8 cellular contexts compared by ENCODE assay signal in the genomic region with DNA sequence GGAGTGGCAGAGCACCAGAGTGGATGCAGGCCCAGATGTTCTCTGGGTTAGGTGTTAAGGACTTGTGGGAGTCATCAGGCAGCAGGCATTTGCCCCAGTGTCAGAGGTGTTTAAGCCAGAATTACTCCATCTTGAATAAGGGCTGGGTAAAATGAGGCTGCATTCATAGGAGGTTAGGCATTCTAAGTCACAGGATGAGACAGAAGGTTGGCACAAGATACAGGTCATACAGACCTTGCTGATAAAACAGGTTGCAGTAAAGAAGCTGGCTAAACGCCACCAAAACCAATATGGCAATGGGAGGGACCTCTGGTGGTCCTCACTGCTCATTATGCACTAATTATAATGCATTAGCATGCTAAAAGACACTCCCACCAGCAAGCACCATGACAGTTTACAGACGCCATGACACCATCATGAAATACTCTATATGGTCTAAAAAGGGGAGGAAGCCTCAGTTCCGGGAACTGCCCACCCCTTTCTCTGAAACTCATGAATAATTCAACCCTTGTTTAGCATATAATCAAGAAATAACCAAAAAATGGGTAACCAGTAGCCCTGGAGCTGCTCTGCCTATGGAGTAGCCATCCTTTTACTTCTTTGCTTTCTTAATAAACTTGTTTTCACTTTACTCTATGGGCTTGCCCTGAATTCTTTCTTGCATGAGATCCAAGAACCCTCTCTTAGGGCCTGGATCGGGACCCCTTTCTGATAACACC. TPM values are rescaled to one million over a fixed set of nuclear protein-coding genes. Genes with fewer than 3 reads are reported as not detected.
DNase-seq lines count a peak whose midpoint lies in the region; ATAC-seq, FAIRE-seq and TF ChIP-seq lines count a peak whose summit lies in the region.

No MANE protein-coding gene starts in this region.

- H3K4me3 ChIP-seq in H1 (ENCODE audit: extremely low read depth in 1 of 4, insufficient read depth in 2 of 4, low read depth in 3 of 4, low read length in 4 of 4) (peak overlapping the region in 1 of 4 experiments; percentile 61; a peak in 3 of 8 replicates), skeletal muscle tissue (ENCODE audit: low read length in 3 of 3) (peak overlapping the region; percentile 67 to 78 (median 73))

- peak overlapping the region in 1 of 4 experiments; percentile 44; a peak in 4 of 7 replicates for H3K9ac ChIP-seq in H1 (replicated peaks in 1 of 4; ENCODE audit: extremely low read depth in 1 of 4, low read depth in 3 of 4, low read length in 3 of 4)
- H3K9ac ChIP-seq in skeletal muscle tissue (ENCODE audit: low read depth in 1 of 3, low read length in 3 of 3), result peak overlapping the region; percentile 53 to 79 (median 71)

- H3K27me3 Mint-ChIP-seq in activated CD4-positive, alpha-beta T cell treated with anti-CD3 and anti-CD28 coated beads for 36 hours, result no peaks in the 10 kb centered on the region

- peak overlapping the region; percentile 91 for H3K4me3 Mint-ChIP-seq in activated CD4-positive, alpha-beta T cell treated with anti-CD3 and anti-CD28 coated beads for 36 hours

- no peaks in the 10 kb centered on the region for H3K79me1 ChIP-seq in H1 (ENCODE audit: low read depth, low read length)

- H3K27ac Mint-ChIP-seq in activated CD4-positive, alpha-beta T cell treated with anti-CD3 and anti-CD28 coated beads for 36 hours, result peak overlapping the region; percentile 97

- no peak for TF ChIP-seq CTCF in H1 (IDR thresholded peaks at IDR 0.05; ENCODE audit: control extremely low read depth in 1 of 3, insufficient read depth in 1 of 3, low read depth in 1 of 3, low read length in 3 of 3)

- H3K36me3 ChIP-seq in H1 (ENCODE audit: control insufficient read depth in 2 of 4, insufficient read depth in 4 of 4, low read length in 3 of 4) (peaks cover 0 to 6% (median 6%) of the 10 kb centered on the region in 4 experiments; a peak in 2 of 8 replicates), skeletal muscle tissue (ENCODE audit: control insufficient read depth in 3 of 3, insufficient read depth in 3 of 3, low read length in 3 of 3) (no peaks in the 10 kb centered on the region)

- H3K27me3 ChIP-seq in H1 (replicated peaks in 1 of 4; ENCODE audit: control insufficient read depth in 3 of 4, extremely low read depth in 1 of 4, insufficient read depth in 3 of 4, low read length in 3 of 4) (peaks cover 0 to 2% (median 0%) of the 10 kb centered on the region in 4 experiments; a peak in 3 of 7 replicates), skeletal muscle tissue (ENCODE audit: control insufficient read depth in 3 of 3, insufficient read depth in 3 of 3, low read length in 3 of 3) (peaks cover 5 to 9% (median 9%) of the 10 kb centered on the region in 3 donors)

- H4K8ac ChIP-seq in H1 (ENCODE audit: extremely low read depth, insufficient read depth, low read length), result no peak overlapping the region

- H3K23ac ChIP-seq in H1 (ENCODE audit: insufficient read length), result no peak overlapping the region

- 0 out of 2 replicates have a peak, but pooled peaks cover 1% of the 10 kb centered on the region for H3K23me2 ChIP-seq in H1 (ENCODE audit: low read depth, low read length)

- no peak overlapping the region for H3K14ac ChIP-seq in H1 (ENCODE audit: insufficient read length)

- TF ChIP-seq RAD21 in H1 (IDR thresholded peaks at IDR 0.05 in 1 of 2, conservative IDR thresholded peaks at IDR 0.05 in 1 of 2; ENCODE audit: low read depth in 2 of 2, low read length in 2 of 2), result no peak

- TF ChIP-seq POLR2A in H1 (IDR thresholded peaks at IDR 0.05; ENCODE audit: control extremely low read depth in 1 of 2, low read depth in 2 of 2, low read length in 2 of 2), result no peak

- H4K5ac ChIP-seq in H1 (ENCODE audit: insufficient read length, low read depth, low read length), result no peak overlapping the region

- H2BK5ac ChIP-seq in H1 (ENCODE audit: low read depth, low read length), result no peak overlapping the region

- H3K9me3 ChIP-seq in H1 (ENCODE audit: insufficient read depth in 2 of 2, low read depth in 1 of 2, low read length in 1 of 2) (no peaks in the 10 kb centered on the region), skeletal muscle tissue (ENCODE audit: control insufficient read depth in 3 of 3, low read length in 3 of 3) (no peaks in the 10 kb centered on the region)

- H3K18ac ChIP-seq in H1 (ENCODE audit: extremely low read depth, low read length), result no peak overlapping the region

- CTCF ChIA-PET in activated CD4-positive, alpha-beta T cell treated with anti-CD3 and anti-CD28 coated beads for 36 hours (lab: Charles Lee), result interaction anchor here (0.5 to 1.4 kb wide), 2 partner anchors 96 to 955 kb away, joined by 3 to 4 read pairs; no protein-coding TSS in a partner anchor
- CTCF ChIA-PET in H1 (lab: Charles Lee; ENCODE audit: partially characterized antibody), result interaction anchor here (0.8 to 1.1 kb wide), 3 partner anchors 7 to 127 kb away, joined by 3 read pairs; no protein-coding TSS in a partner anchor

- POLR2A ChIA-PET in activated CD4-positive, alpha-beta T cell treated with anti-CD3 and anti-CD28 coated beads for 36 hours (lab: Charles Lee), result no interaction called here
- POLR2A ChIA-PET in H1 (lab: Charles Lee; ENCODE audit: partially characterized antibody), result interaction anchor here (1.5 kb wide), 1 partner anchor 62 kb away, joined by 6 read pairs; no protein-coding TSS in a partner anchor

- H4K91ac ChIP-seq in H1 (replicated peaks; ENCODE audit: insufficient read length, low read length), result no peak overlapping the region

- no peak overlapping the region for H2BK20ac ChIP-seq in H1 (ENCODE audit: low read length)

- no peaks in the 10 kb centered on the region for H4K20me1 ChIP-seq in H1 (replicated peaks in 1 of 2; ENCODE audit: control insufficient read depth in 1 of 2, insufficient read depth in 2 of 2, low read length in 2 of 2)

- H2AK5ac ChIP-seq in H1 (ENCODE audit: low read depth, low read length), result no peak overlapping the region

- H3K79me2 ChIP-seq in H1 (ENCODE audit: control insufficient read depth in 1 of 2, insufficient read depth in 2 of 2, low read length in 2 of 2), result peaks cover 0 to 15% of the 10 kb centered on the region in 2 experiments; a peak in 1 of 4 replicates

- intact Hi-C loops in activated CD4-positive, alpha-beta T cell treated with anti-CD3 and anti-CD28 coated beads for 36 hours (cut with DNase I, micrococcal nuclease), result loop anchor here (2.0 to 5.0 kb wide), 12 partner anchors 35 to 1310 kb away; a partner anchor contains a TSS

- H3K27ac ChIP-seq in H1 (ENCODE audit: low read depth, low read length) (no peak overlapping the region), skeletal muscle tissue (ENCODE audit: low read depth, low read length) (no peak overlapping the region)

- H2BK12ac ChIP-seq in H1 (ENCODE audit: low read depth, low read length), result no peak overlapping the region

- H3K4ac ChIP-seq in H1 (replicated peaks; ENCODE audit: insufficient read length, low read depth, low read length), result no peak overlapping the region

- in situ Hi-C loops in Caki2 (cut with HindIII; ENCODE audit: low pct_unique_long_range_greater_than_20kb, low sequenced_read_pairs), result no loop called here

- H2AFZ ChIP-seq in H1 (ENCODE audit: low read length), result no peak overlapping the region

- peaks cover 7 to 13% (median 10%) of the 10 kb centered on the region in 4 experiments for H3K4me1 ChIP-seq in H1 (replicated peaks in 1 of 4; ENCODE audit: control insufficient read depth in 3 of 4, insufficient read depth in 4 of 4, low read length in 3 of 4)
- peaks cover 4 to 9% (median 8%) of the 10 kb centered on the region in 3 donors for H3K4me1 ChIP-seq in skeletal muscle tissue (ENCODE audit: control insufficient read depth in 3 of 3, insufficient read depth in 3 of 3, low read length in 3 of 3)

- H3K4me1 Mint-ChIP-seq in activated CD4-positive, alpha-beta T cell treated with anti-CD3 and anti-CD28 coated beads for 36 hours, result peaks cover 52% of the 10 kb centered on the region

- H2BK120ac ChIP-seq in H1 (replicated peaks; ENCODE audit: low read depth, low read length), result no peak overlapping the region

- H3K36me3 Mint-ChIP-seq in activated CD4-positive, alpha-beta T cell treated with anti-CD3 and anti-CD28 coated beads for 36 hours (ENCODE audit: low read depth), result peaks cover 40% of the 10 kb centered on the region

- no peak for TF ChIP-seq EP300 in H1 (IDR thresholded peaks at IDR 0.05; ENCODE audit: borderline replicate concordance in 1 of 2, low read depth in 2 of 2, low read length in 2 of 2)

- DNase-seq in Caki2 (ENCODE audit: low read depth), result peak; percentile 55
- peak; percentile 82 for DNase-seq in activated CD4-positive, alpha-beta T cell treated with anti-CD3 and anti-CD28 coated beads for 36 hours
- no peak for DNase-seq in H1 (ENCODE audit: low read depth in 1 of 2, low spot score in 2 of 2)
- DNase-seq in kidney glomerular epithelial cell (lab: John Stamatoyannopoulos, UW), result no peak
- no peak for DNase-seq in foreskin melanocyte
- no peak for DNase-seq in NCI-H345 treated with DMSO at 0.1 percent for 48 hours (lab: John Stamatoyannopoulos, UW; ENCODE audit: unreplicated experiment)

- ATAC-seq in HG03175 (IDR thresholded peaks at IDR 0.05; ENCODE audit: unreplicated experiment), result peak; percentile 33
- peak; percentile 49 for ATAC-seq in activated CD4-positive, alpha-beta T cell treated with anti-CD3 and anti-CD28 coated beads for 36 hours

- peak overlapping the region; percentile 58 to 84 for H3K4me2 ChIP-seq in H1 (ENCODE audit: insufficient read depth in 1 of 2, low read depth in 2 of 2, low read length in 2 of 2)

- no peak overlapping the region for H2BK15ac ChIP-seq in H1 (ENCODE audit: low read length)

- WGBS in H1 (ENCODE audit: extremely low coverage in 1 of 2, insufficient coverage in 1 of 2, insufficient read length in 1 of 2, insufficient replicate concordance in 2 of 2, low coverage in 1 of 2, low lambda C conversion rate in 2 of 2, missing lambda C conversion rate in 1 of 2), 2 experiments, result 88% methylated on average over 4 of the region's 4 CpGs; no CpG with 5 or more reads in 1 of the 2 experiments

- no peak overlapping the region for H3K56ac ChIP-seq in H1 (replicated peaks; ENCODE audit: insufficient read length, low read depth, low read length)

- no peaks in the 10 kb centered on the region for H3K9me3 Mint-ChIP-seq in activated CD4-positive, alpha-beta T cell treated with anti-CD3 and anti-CD28 coated beads for 36 hours (ENCODE audit: low read depth)

- no peak for FAIRE-seq in H1 (lab: Jason Lieb, UNC)

RNA-seq across cellular contexts. Expression of a gene that starts 0.9 kb away (rescaled TPM):
- total RNA-seq in Caki2 (2014; rRNA removed; shearing (Covaris generic); ENCODE audit: low replicate concordance), result 53.9 and 54.9 TPM in 2 replicates
- total RNA-seq in activated CD4-positive, alpha-beta T cell treated with anti-CD3 and anti-CD28 coated beads for 36 hours, result 10 to 100 TPM; 13.0 to 17.4 TPM
- total RNA-seq in H1 (2021; fragmentation: NEBNext Ultra II Directional; extraction: Animal tissue kit (Norgen Biotek cat#: 25700)), result 0.73 and 1.0 TPM in 2 replicates
- 44.8 and 72.4 TPM in 2 replicates for polyA plus RNA-seq in H1 (2011; rRNA removed)
- polyA plus RNA-seq in H1 (2011; cell fraction: cytosol; rRNA removed), result 40.2 TPM
- 36.1 TPM for polyA plus RNA-seq in H1 (2011; cell fraction: nucleus; rRNA removed)
- 12.3 to 27.6 TPM (median 25.8 TPM) in 4 replicates for polyA plus RNA-seq in H1 (2012, experiment 1 of 2)
- 31.8 TPM for polyA plus RNA-seq in H1 (2012, experiment 2 of 2)
- 0.34 TPM for polyA plus RNA-seq in H1 (2013, experiment 1 of 2)
- polyA plus RNA-seq in H1 (2013, experiment 2 of 2), result 0.42 TPM
- 14.4 and 19.1 TPM in 2 replicates for polyA minus RNA-seq in H1 (2011; rRNA and poly(A)+ RNA removed)
- polyA minus RNA-seq in H1 (2011; cell fraction: cytosol; rRNA and poly(A)+ RNA removed), result 27.4 TPM
- 16.0 TPM for polyA minus RNA-seq in H1 (2011; cell fraction: nucleus; rRNA and poly(A)+ RNA removed)
- total RNA-seq in skeletal muscle tissue, result 5.7 TPM

RNA-seq across cellular contexts. Expression of a gene that starts 1.1 kb away (rescaled TPM):
- total RNA-seq in Caki2 (2014; rRNA removed; shearing (Covaris generic); ENCODE audit: low replicate concordance), result 3.7 and 23.0 TPM in 2 replicates
- 1 to 10 TPM; 3.2 to 4.7 TPM for total RNA-seq in activated CD4-positive, alpha-beta T cell treated with anti-CD3 and anti-CD28 coated beads for 36 hours
- 0.84 TPM in 1 of 2 replicates, not detected in the other for total RNA-seq in H1 (2021; fragmentation: NEBNext Ultra II Directional; extraction: Animal tissue kit (Norgen Biotek cat#: 25700))
- 0.78 and 1.5 TPM in 2 replicates for polyA plus RNA-seq in H1 (2011; rRNA removed)
- 1.3 TPM for polyA plus RNA-seq in H1 (2011; cell fraction: cytosol; rRNA removed)
- polyA plus RNA-seq in H1 (2011; cell fraction: nucleus; rRNA removed), result 1.6 TPM
- 0.98 to 2.0 TPM (median 1.4 TPM) in 4 replicates for polyA plus RNA-seq in H1 (2012, experiment 1 of 2)
- 0.75 TPM for polyA plus RNA-seq in H1 (2012, experiment 2 of 2)
- polyA plus RNA-seq in H1 (2013, experiment 1 of 2), result not detected
- 0.07 TPM for polyA plus RNA-seq in H1 (2013, experiment 2 of 2)
- 2.5 and 6.1 TPM in 2 replicates for polyA minus RNA-seq in H1 (2011; rRNA and poly(A)+ RNA removed)
- polyA minus RNA-seq in H1 (2011; cell fraction: cytosol; rRNA and poly(A)+ RNA removed), result 1.9 TPM
- polyA minus RNA-seq in H1 (2011; cell fraction: nucleus; rRNA and poly(A)+ RNA removed), result 15.5 TPM
- 1.6 TPM for total RNA-seq in skeletal muscle tissue

RNA-seq across cellular contexts. Expression of a gene that starts 19.2 kb away (rescaled TPM):
- 2.7 and 10.6 TPM in 2 replicates for total RNA-seq in Caki2 (2014; rRNA removed; shearing (Covaris generic); ENCODE audit: low replicate concordance)
- total RNA-seq in activated CD4-positive, alpha-beta T cell treated with anti-CD3 and anti-CD28 coated beads for 36 hours, result not detected
- total RNA-seq in H1 (2021; fragmentation: NEBNext Ultra II Directional; extraction: Animal tissue kit (Norgen Biotek cat#: 25700)), result 254 and 264 TPM in 2 replicates
- polyA plus RNA-seq in H1 (2011; rRNA removed), result 441 and 483 TPM in 2 replicates
- 569 TPM for polyA plus RNA-seq in H1 (2011; cell fraction: cytosol; rRNA removed)
- 327 TPM for polyA plus RNA-seq in H1 (2011; cell fraction: nucleus; rRNA removed)
- 326 to 515 TPM (median 467 TPM) in 4 replicates for polyA plus RNA-seq in H1 (2012, experiment 1 of 2)
- polyA plus RNA-seq in H1 (2012, experiment 2 of 2), result 519 TPM
- polyA plus RNA-seq in H1 (2013, experiment 1 of 2), result 191 TPM
- 244 TPM for polyA plus RNA-seq in H1 (2013, experiment 2 of 2)
- polyA minus RNA-seq in H1 (2011; rRNA and poly(A)+ RNA removed), result 29.0 and 37.7 TPM in 2 replicates
- polyA minus RNA-seq in H1 (2011; cell fraction: cytosol; rRNA and poly(A)+ RNA removed), result 63.9 TPM
- 52.1 TPM for polyA minus RNA-seq in H1 (2011; cell fraction: nucleus; rRNA and poly(A)+ RNA removed)
- 54.3 TPM for total RNA-seq in skeletal muscle tissue

RNA-seq across cellular contexts. Expression of a gene that starts 46.3 kb away (rescaled TPM):
- 86.1 and 89.8 TPM in 2 replicates for total RNA-seq in Caki2 (2014; rRNA removed; shearing (Covaris generic); ENCODE audit: low replicate concordance)
- 10 to 100 TPM; 48.2 to 55.6 TPM for total RNA-seq in activated CD4-positive, alpha-beta T cell treated with anti-CD3 and anti-CD28 coated beads for 36 hours
- 125 and 130 TPM in 2 replicates for total RNA-seq in H1 (2021; fragmentation: NEBNext Ultra II Directional; extraction: Animal tissue kit (Norgen Biotek cat#: 25700))
- polyA plus RNA-seq in H1 (2011; rRNA removed), result 98.6 and 147 TPM in 2 replicates
- polyA plus RNA-seq in H1 (2011; cell fraction: cytosol; rRNA removed), result 110 TPM
- polyA plus RNA-seq in H1 (2011; cell fraction: nucleus; rRNA removed), result 159 TPM
- polyA plus RNA-seq in H1 (2012, experiment 1 of 2), result 81.6 to 105 TPM (median 96.5 TPM) in 4 replicates
- 86.7 TPM for polyA plus RNA-seq in H1 (2012, experiment 2 of 2)
- polyA plus RNA-seq in H1 (2013, experiment 1 of 2), result 78.2 TPM
- polyA plus RNA-seq in H1 (2013, experiment 2 of 2), result 74.4 TPM
- 39.8 and 47.5 TPM in 2 replicates for polyA minus RNA-seq in H1 (2011; rRNA and poly(A)+ RNA removed)
- polyA minus RNA-seq in H1 (2011; cell fraction: cytosol; rRNA and poly(A)+ RNA removed), result 55.6 TPM
- polyA minus RNA-seq in H1 (2011; cell fraction: nucleus; rRNA and poly(A)+ RNA removed), result 72.6 TPM
- total RNA-seq in skeletal muscle tissue, result 31.3 TPM

RNA-seq across cellular contexts. Expression of a gene that starts 56.9 kb away (rescaled TPM):
- 8.6 and 10.2 TPM in 2 replicates for total RNA-seq in Caki2 (2014; rRNA removed; shearing (Covaris generic); ENCODE audit: low replicate concordance)
- total RNA-seq in activated CD4-positive, alpha-beta T cell treated with anti-CD3 and anti-CD28 coated beads for 36 hours, result 1 to 10 TPM; 3.9 to 5.1 TPM
- 21.5 and 24.9 TPM in 2 replicates for total RNA-seq in H1 (2021; fragmentation: NEBNext Ultra II Directional; extraction: Animal tissue kit (Norgen Biotek cat#: 25700))
- 13.6 and 22.5 TPM in 2 replicates for polyA plus RNA-seq in H1 (2011; rRNA removed)
- polyA plus RNA-seq in H1 (2011; cell fraction: cytosol; rRNA removed), result 23.8 TPM
- polyA plus RNA-seq in H1 (2011; cell fraction: nucleus; rRNA removed), result 26.9 TPM
- polyA plus RNA-seq in H1 (2012, experiment 1 of 2), result 12.3 to 21.8 TPM (median 20.3 TPM) in 4 replicates
- 13.0 TPM for polyA plus RNA-seq in H1 (2012, experiment 2 of 2)
- polyA plus RNA-seq in H1 (2013, experiment 1 of 2), result 9.1 TPM
- 8.5 TPM for polyA plus RNA-seq in H1 (2013, experiment 2 of 2)
- polyA minus RNA-seq in H1 (2011; rRNA and poly(A)+ RNA removed), result 2.5 and 2.9 TPM in 2 replicates
- polyA minus RNA-seq in H1 (2011; cell fraction: cytosol; rRNA and poly(A)+ RNA removed), result 21.4 TPM
- polyA minus RNA-seq in H1 (2011; cell fraction: nucleus; rRNA and poly(A)+ RNA removed), result 15.7 TPM
- total RNA-seq in skeletal muscle tissue, result 6.8 TPM

Comparison
In these comparisons a context has a peak if more than half of its experiments do, and no peak if none do; other contexts are left out.
1. DNase-seq: peak in Caki2 (single experiment) and activated CD4-positive, alpha-beta T cell treated with anti-CD3 and anti-CD28 coated beads for 36 hours (single experiment); none in H1 (0 of 2), kidney glomerular epithelial cell (single experiment), foreskin melanocyte (single experiment) and NCI-H345 treated with DMSO at 0.1 percent for 48 hours (single experiment).